Comparison of ENCODE assay signal across 15 cellular contexts in genomic region chr10:114068054-114068707, GRCh38. TPM values are rescaled to one million over a fixed set of nuclear protein-coding genes. Genes with fewer than 3 reads are reported as not detected.
DNase-seq lines count a peak whose midpoint lies in the region; ATAC-seq, FAIRE-seq and TF ChIP-seq lines count a peak whose summit lies in the region.
"Had no signal": no experiment of that assay in that cellular context is flagged by ENCODE, and none has a peak within 500 bp of the region (broad histone marks: within the 10 kb centered on the region; RNA-seq: fewer than 3 reads in every experiment).

No MANE protein-coding gene starts in this region.

- intact Hi-C loops in kidney (cut with DNase I) = no loop called here

- H3K4me3 ChIP-seq in BLaER1 treated with 17β-estradiol and CSF1 and Interleukin-3, amounts not matched to agents 10 nM and 100 nM = no peak overlapping the region
- H3K4me3 ChIP-seq in astrocyte (ENCODE audit: insufficient read depth, low read depth, low read length) (no peak overlapping the region), keratinocyte (ENCODE audit: control insufficient read depth in 2 of 3, extremely low read depth in 1 of 3, insufficient read depth in 2 of 3, low read depth in 1 of 3, low read length in 3 of 3) (peak overlapping the region in 2 of 3 experiments; percentile 48 to 51), kidney (ENCODE audit: low read length in 2 of 2) (no peak overlapping the region)
- H3K4me3 ChIP-seq: adrenal gland had no signal

- ATAC-seq in GM19455 (IDR thresholded peaks at IDR 0.05; ENCODE audit: unreplicated experiment) (no peak), HG02840 (IDR thresholded peaks at IDR 0.05; ENCODE audit: low FRiP score, unreplicated experiment) (no peak)

- H3K9me1 ChIP-seq in keratinocyte (ENCODE audit: control insufficient read depth, extremely low read depth, insufficient read depth, low read length) = no peaks in the 10 kb centered on the region

- H3K36me3 ChIP-seq in BLaER1 treated with 17β-estradiol and CSF1 and Interleukin-3, amounts not matched to agents 10 nM and 100 nM = no peaks in the 10 kb centered on the region
- H3K36me3 ChIP-seq in astrocyte (ENCODE audit: insufficient read depth, low read length) (no peaks in the 10 kb centered on the region), keratinocyte (ENCODE audit: control insufficient read depth in 2 of 2, extremely low read depth in 1 of 2, insufficient read depth in 2 of 2, low read length in 2 of 2) (no peaks in the 10 kb centered on the region), kidney (ENCODE audit: control insufficient read depth in 1 of 2, insufficient read depth in 2 of 2, low read length in 2 of 2) (no peaks in the 10 kb centered on the region)
- H3K36me3 ChIP-seq: adrenal gland had no signal

- H3K27ac ChIP-seq in BLaER1 treated with 17β-estradiol and CSF1 and Interleukin-3, amounts not matched to agents 10 nM and 100 nM = peak overlapping the region in 3 of 11 experiments; percentile 3 to 41 (median 18); a peak in 4 of 22 replicates
- H3K27ac ChIP-seq in astrocyte (ENCODE audit: low read depth, low read length) (no peak overlapping the region), keratinocyte (ENCODE audit: control insufficient read depth, insufficient read depth, low read length) (peak overlapping the region; percentile 39), kidney (ENCODE audit: low read depth in 2 of 2, low read length in 2 of 2) (no peak overlapping the region)
- H3K27ac ChIP-seq: adrenal gland had no signal

- dilution Hi-C loops in keratinocyte (cut with MboI; ENCODE audit: extremely low pct_ligation_motif_present, low sequenced_read_pairs) = no loop called here

- DNase-seq in HT1080 (ENCODE audit: low read depth) (peak; percentile 26), astrocyte (ENCODE audit: low read depth) (no peak), keratinocyte (ENCODE audit: low read depth, low spot score) (peak; percentile 32), kidney (no peak), GM13977 (ENCODE audit: low spot score) (no peak)
- DNase-seq: adrenal gland; Caco-2; naive B cell; NK-92 treated with Interleukin-12 subunit alpha and Interleukin-12 subunit beta, amount 100 ng/mL, for 24 hours; stimulated activated CD4-positive, alpha-beta T cell treated with anti-CD3 and anti-CD28 coated beads, Interleukin-12 subunit alpha, Interleukin-12 subunit beta, amount 100 ng/mL, for 4 hours; stimulated activated CD8-positive, alpha-beta memory T cell treated with anti-CD3 and anti-CD28 coated beads, Interleukin-4, amount 100 ng/mL, for 48 hours had no signal

- peaks cover 56 to 92% (median 70%) of the 10 kb centered on the region in 10 experiments for H3K4me1 ChIP-seq in BLaER1 treated with 17β-estradiol and CSF1 and Interleukin-3, amounts not matched to agents 10 nM and 100 nM
- H3K4me1 ChIP-seq in astrocyte (ENCODE audit: insufficient read depth, low read length) (no peaks in the 10 kb centered on the region), keratinocyte (ENCODE audit: control insufficient read depth, extremely low read depth, insufficient read depth, low read length) (peaks cover 13% of the 10 kb centered on the region), kidney (ENCODE audit: control insufficient read depth in 1 of 2, insufficient read depth in 1 of 2, low read depth in 1 of 2, low read length in 2 of 2) (no peaks in the 10 kb centered on the region)
- H3K4me1 ChIP-seq: Caco-2 had no signal

- peak overlapping the region in 1 of 11 experiments; percentile 38; a peak in 1 of 22 replicates for H3K9ac ChIP-seq in BLaER1 treated with 17β-estradiol and CSF1 and Interleukin-3, amounts not matched to agents 10 nM and 100 nM
- H3K9ac ChIP-seq in astrocyte (ENCODE audit: low read length) (no peak overlapping the region), keratinocyte (ENCODE audit: control insufficient read depth, extremely low read depth, insufficient read depth, low read length) (no peak overlapping the region), kidney (ENCODE audit: low read length in 2 of 2) (no peak overlapping the region)

- no peak overlapping the region for H2AFZ ChIP-seq in astrocyte (ENCODE audit: low read depth, low read length)
- peak overlapping the region; percentile 76 for H2AFZ ChIP-seq in keratinocyte (ENCODE audit: control insufficient read depth, low read length)

- peaks cover 42% of the 10 kb centered on the region for H3K27me3 Mint-ChIP-seq in astrocyte (ENCODE audit: low read depth, unreplicated experiment)

- no peak overlapping the region for H3K4me3 Mint-ChIP-seq in astrocyte (ENCODE audit: unreplicated experiment)

- no peak for TF ChIP-seq CTCF in astrocyte (IDR thresholded peaks at IDR 0.05; ENCODE audit: insufficient read depth, low read depth, low read length)
- no peak for TF ChIP-seq CTCF in keratinocyte (optimal IDR thresholded peaks at IDR 0.05 in 1 of 3, IDR thresholded peaks at IDR 0.05 in 1 of 3, conservative IDR thresholded peaks at IDR 0.05 in 1 of 3; ENCODE audit: extremely low read depth in 1 of 3, insufficient read depth in 2 of 3, low read length in 3 of 3)
- no peak for TF ChIP-seq CTCF in kidney (IDR thresholded peaks at IDR 0.05; ENCODE audit: borderline replicate concordance, extremely low read depth, insufficient read depth)
- no peak for TF ChIP-seq CTCF in GM13977 (IDR thresholded peaks at IDR 0.05; ENCODE audit: extremely low read depth, insufficient read depth, missing control alignments)

- H3K79me2 ChIP-seq in astrocyte (ENCODE audit: insufficient read depth, low read length) (no peaks in the 10 kb centered on the region), keratinocyte (ENCODE audit: control insufficient read depth, insufficient read depth, low read length) (no peaks in the 10 kb centered on the region)

- H3K9me3 ChIP-seq in BLaER1 treated with 17β-estradiol and CSF1 and Interleukin-3, amounts not matched to agents 10 nM and 100 nM (replicated peaks in 1 of 11) = no peaks in the 10 kb centered on the region
- H3K9me3 ChIP-seq in astrocyte (ENCODE audit: insufficient read depth, low read depth, low read length) (no peaks in the 10 kb centered on the region), keratinocyte (ENCODE audit: control insufficient read depth, low read depth, low read length) (no peaks in the 10 kb centered on the region), kidney (ENCODE audit: control insufficient read depth in 1 of 2, low read length in 2 of 2) (no peaks in the 10 kb centered on the region)
- H3K9me3 ChIP-seq: adrenal gland, Caco-2 had no signal

- no peaks in the 10 kb centered on the region for H3K9me3 Mint-ChIP-seq in astrocyte (ENCODE audit: unreplicated experiment)
- H3K9me3 Mint-ChIP-seq: naive B cell had no signal

- H3K36me3 Mint-ChIP-seq in astrocyte (ENCODE audit: low read depth, unreplicated experiment) = no peaks in the 10 kb centered on the region

- FAIRE-seq in astrocyte (lab: Jason Lieb, UNC) (no peak), keratinocyte (lab: Jason Lieb, UNC) (peak; percentile 97), kidney (lab: Jason Lieb, UNC) (no peak)

- H3K4me1 Mint-ChIP-seq in astrocyte (ENCODE audit: low read depth, unreplicated experiment) = peaks cover 3% of the 10 kb centered on the region

- in situ Hi-C loops in GM13977 (cut with MboI; ENCODE audit: low pct_unique_long_range_greater_than_20kb, low sequenced_read_pairs, unreplicated experiment) = no loop called here

- no peaks in the 10 kb centered on the region for H4K20me1 ChIP-seq in BLaER1 treated with 17β-estradiol and CSF1 and Interleukin-3, amounts not matched to agents 10 nM and 100 nM
- H4K20me1 ChIP-seq in astrocyte (ENCODE audit: insufficient read depth, low read length) (no peaks in the 10 kb centered on the region), keratinocyte (ENCODE audit: control insufficient read depth, extremely low read depth, insufficient read depth, low read length) (no peaks in the 10 kb centered on the region)

- peak overlapping the region; percentile 3 for H3K27ac Mint-ChIP-seq in astrocyte (ENCODE audit: unreplicated experiment)
- H3K27ac Mint-ChIP-seq: naive B cell had no signal

- H3K27me3 ChIP-seq in BLaER1 treated with 17β-estradiol and CSF1 and Interleukin-3, amounts not matched to agents 10 nM and 100 nM = no peaks in the 10 kb centered on the region
- H3K27me3 ChIP-seq in astrocyte (ENCODE audit: insufficient read depth, low read length) (peaks cover 2% of the 10 kb centered on the region), keratinocyte (ENCODE audit: control insufficient read depth, extremely low read depth, insufficient read depth, low read length) (no peaks in the 10 kb centered on the region)
- H3K27me3 ChIP-seq: adrenal gland had no signal

- peak overlapping the region; percentile 29 to 80 (median 66) for H3K4me2 ChIP-seq in BLaER1 treated with 17β-estradiol and CSF1 and Interleukin-3, amounts not matched to agents 10 nM and 100 nM
- peak overlapping the region; percentile 25 for H3K4me2 ChIP-seq in astrocyte (ENCODE audit: low read length)
- H3K4me2 ChIP-seq in keratinocyte (ENCODE audit: control insufficient read depth, extremely low read depth, insufficient read depth, low read depth, low read length) = peak overlapping the region; percentile 89

RNA-seq across cellular contexts. Expression of gene ADRB1, which starts 24.5 kb away (rescaled TPM):
- 0.06 and 0.07 TPM in 2 replicates for total RNA-seq in HT1080 (2014; rRNA removed; shearing (Covaris generic))
- polyA plus RNA-seq in HT1080 (2015; cell fraction: cytosol; rRNA removed) = 0.09 TPM in 1 of 2 replicates, not detected in the other
- polyA plus RNA-seq in HT1080 (2015; cell fraction: nucleus; rRNA removed) = not detected in 2 replicates
- total RNA-seq in astrocyte (0.62 and 1.3 TPM in 2 replicates), kidney (0.72 TPM)
- polyA plus RNA-seq in keratinocyte (0.04 to 0.07 TPM (median 0.05 TPM) in 3 replicates), kidney (ENCODE audit: insufficient read depth, low read depth, low replicate concordance) (1.4 TPM)
- 0.12 TPM for polyA plus RNA-seq in keratinocyte (2011; ENCODE audit: low read depth)
- polyA plus RNA-seq in keratinocyte (2011; cell fraction: cytosol; rRNA removed) = 0.04 and 0.06 TPM in 2 replicates
- polyA plus RNA-seq in keratinocyte (2011; cell fraction: nucleus; rRNA removed) = 0.05 and 0.14 TPM in 2 replicates
- 0.22 and 0.24 TPM in 2 replicates for polyA plus RNA-seq in keratinocyte (2012; ENCODE audit: low replicate concordance)
- polyA minus RNA-seq in keratinocyte = not detected in 3 replicates
- polyA minus RNA-seq in keratinocyte (2011; cell fraction: cytosol; rRNA and poly(A)+ RNA removed) = not detected
- not detected in 2 replicates for polyA minus RNA-seq in keratinocyte (2011; cell fraction: nucleus; rRNA and poly(A)+ RNA removed)
- total RNA-seq: T-helper 2 cell treated with Interferon-gamma antibody and Interleukin-4, amounts not matched to agents 100 ng/mL and 5 ng/mL, for 36 hours had no signal

Comparison
In these comparisons a context has a peak if more than half of its experiments do, and no peak if none do; other contexts are left out.
1. H3K4me2 ChIP-seq: peak in every context shown above with its lines; median percentile 89 in keratinocyte; 66 in BLaER1 treated with 17β-estradiol and CSF1 and Interleukin-3, amounts not matched to agents 10 nM and 100 nM; 25 in astrocyte.
2. H3K4me3 ChIP-seq: peak in keratinocyte (2 of 3); none in BLaER1 treated with 17β-estradiol and CSF1 and Interleukin-3, amounts not matched to agents 10 nM and 100 nM (0 of 10), astrocyte (single experiment) and kidney (0 of 2).
3. DNase-seq: peak in HT1080 (single experiment) and keratinocyte (single experiment); none in astrocyte (single experiment), kidney (single experiment) and GM13977 (single experiment).